In genomic region chr17:11608396-11608795, GRCh38 we compare ENCODE assay signal across 1 cellular context.
TF ChIP-seq lines count a peak whose summit lies in the region.

No MANE protein-coding gene starts in this region.

TF ChIP-seq in HepG2, 621 proteins besides CTCF, POLR2A, EP300 and RAD21 (continued from another document and continues in another):
- no peak for TF ChIP-seq ZNF576 (CRISPR knock-in tag; IDR thresholded peaks at IDR 0.05)
- peak; percentile 55; the same call in 1 of the 2 replicates for TF ChIP-seq FOXP4 (CRISPR knock-in tag; IDR thresholded peaks at IDR 0.05)
- no peak for TF ChIP-seq POGK (CRISPR knock-in tag; conservative IDR thresholded peaks at IDR 0.05)
- peak; percentile 54; the same call in 1 of the 2 replicates for TF ChIP-seq TARDBP (CRISPR knock-in tag; IDR thresholded peaks at IDR 0.05)
- TF ChIP-seq ZSCAN29 (CRISPR knock-in tag; conservative IDR thresholded peaks at IDR 0.05) = 0 out of 2 replicates have a peak, but pooled peaks have one; percentile 61
- no peak for TF ChIP-seq ATF2 (CRISPR knock-in tag; IDR thresholded peaks at IDR 0.05)
- no peak for TF ChIP-seq SRY (CRISPR knock-in tag; IDR thresholded peaks at IDR 0.05)
- 0 out of 2 replicates have a peak, but pooled peaks have one; percentile 15 for TF ChIP-seq RERE (CRISPR knock-in tag; IDR thresholded peaks at IDR 0.05; ENCODE audit: low read depth)
- TF ChIP-seq ZNF709 (CRISPR knock-in tag; IDR thresholded peaks at IDR 0.05) = no peak
- 0 out of 2 replicates have a peak, but pooled peaks have one; percentile 48 for TF ChIP-seq ZNF264 (CRISPR knock-in tag; IDR thresholded peaks at IDR 0.05)
- no peak for TF ChIP-seq SOX13 (IDR thresholded peaks at IDR 0.05)
- peak in 1 of 2 experiments; percentile 38; a peak in 1 of 4 replicates for TF ChIP-seq SOX13 (CRISPR knock-in tag; conservative IDR thresholded peaks at IDR 0.05 in 1 of 2, IDR thresholded peaks at IDR 0.05 in 1 of 2)
- no peak for TF ChIP-seq ZNF160 (CRISPR knock-in tag; IDR thresholded peaks at IDR 0.05)
- no peak for TF ChIP-seq ZNF441 (CRISPR knock-in tag; IDR thresholded peaks at IDR 0.05; ENCODE audit: borderline replicate concordance)
- TF ChIP-seq ZNF552 (CRISPR knock-in tag; IDR thresholded peaks at IDR 0.05; ENCODE audit: borderline replicate concordance) = no peak
- TF ChIP-seq HNRNPLL (IDR thresholded peaks at IDR 0.05; ENCODE audit: low read depth, low read length, poor library complexity, severe bottlenecking) = peak; percentile 96
- TF ChIP-seq CEBPG (CRISPR knock-in tag; IDR thresholded peaks at IDR 0.05) = 0 out of 2 replicates have a peak, but pooled peaks have one; percentile 19
- 0 out of 2 replicates have a peak, but pooled peaks have one; percentile 44 for TF ChIP-seq AHDC1 (CRISPR knock-in tag; IDR thresholded peaks at IDR 0.05; ENCODE audit: borderline replicate concordance)
- TF ChIP-seq ZNF276 (CRISPR knock-in tag; IDR thresholded peaks at IDR 0.05; ENCODE audit: low read depth) = no peak
- TF ChIP-seq TRIM24 (CRISPR knock-in tag; IDR thresholded peaks at IDR 0.05) = no peak
- TF ChIP-seq PATZ1 (CRISPR knock-in tag; IDR thresholded peaks at IDR 0.05) = peak; percentile 19; the same call in 1 of the 2 replicates
- peak; percentile 39; the same call in 1 of the 2 replicates for TF ChIP-seq ZNF556 (CRISPR knock-in tag; IDR thresholded peaks at IDR 0.05; ENCODE audit: borderline replicate concordance)
- 0 out of 2 replicates have a peak, but pooled peaks have one; percentile 37 for TF ChIP-seq ZNF503 (CRISPR knock-in tag; IDR thresholded peaks at IDR 0.05)
- no peak for TF ChIP-seq HDAC2 (CRISPR knock-in tag; IDR thresholded peaks at IDR 0.05)
- TF ChIP-seq ZNF362 (CRISPR knock-in tag; IDR thresholded peaks at IDR 0.05; ENCODE audit: borderline replicate concordance) = peak; percentile 55; the same call in 1 of the 2 replicates
- no peak for TF ChIP-seq POLR2G (IDR thresholded peaks at IDR 0.05; ENCODE audit: low read depth, low read length)
